Comparison of ENCODE assay signal across 8 cellular contexts in genomic region chr3:158109295-158109803, GRCh38. TPM values are rescaled to one million over a fixed set of nuclear protein-coding genes. Genes with fewer than 3 reads are reported as not detected.
A peak's percentile ranks its signal among the peaks of the same experiment; 100 is the strongest.
DNase-seq lines count a peak whose midpoint lies in the region; ATAC-seq and TF ChIP-seq lines count a peak whose summit lies in the region.

No MANE protein-coding gene starts in this region.

- no peak for TF ChIP-seq POLR2A in upper lobe of left lung (IDR thresholded peaks at IDR 0.05)

- H4K20me1 ChIP-seq in DND-41 (ENCODE audit: insufficient read depth, low read length) = no peaks in the 10 kb centered on the region

- H3K9me3 Mint-ChIP-seq in HFFc6 = peaks cover 11% of the 10 kb centered on the region

- no peaks in the 10 kb centered on the region for H3K27me3 ChIP-seq in DND-41 (ENCODE audit: insufficient read depth, low read length, poor library complexity)
- H3K27me3 ChIP-seq in kidney epithelial cell (ENCODE audit: control insufficient read depth, insufficient read depth, low read length) = peaks cover 39% of the 10 kb centered on the region
- peaks cover 0 to 42% (median 24%) of the 10 kb centered on the region in 4 donors for H3K27me3 ChIP-seq in upper lobe of left lung

- H3K4me1 ChIP-seq in DND-41 (ENCODE audit: insufficient read depth, low read length) (peaks cover 31% of the 10 kb centered on the region), upper lobe of left lung (peaks cover 29 to 44% (median 39%) of the 10 kb centered on the region in 4 donors)

- H3K9me3 ChIP-seq in DND-41 (ENCODE audit: insufficient read depth, low read length, severe bottlenecking) (peaks cover 5% of the 10 kb centered on the region), upper lobe of left lung (peaks cover 0 to 2% (median under 1%) of the 10 kb centered on the region in 4 donors)

- H3K9ac ChIP-seq in DND-41 (ENCODE audit: low read depth, low read length) = peak overlapping the region; percentile 81

- H3K4me3 ChIP-seq in DND-41 (ENCODE audit: low read depth in 1 of 2, low read length in 2 of 2) (peak overlapping the region; percentile 38 to 85), kidney epithelial cell (ENCODE audit: low read depth, low read length) (peak overlapping the region; percentile 89), upper lobe of left lung (peak overlapping the region; percentile 69 to 97 (median 86))

- TF ChIP-seq CTCF in DND-41 (IDR thresholded peaks at IDR 0.05; ENCODE audit: borderline replicate concordance, extremely low read depth, low read length, poor library complexity, severe bottlenecking) (no peak), HFFc6 (IDR thresholded peaks at IDR 0.05) (no peak), kidney epithelial cell (IDR thresholded peaks at IDR 0.05; ENCODE audit: insufficient read depth, low read length, poor library complexity, severe bottlenecking) (no peak), upper lobe of left lung (IDR thresholded peaks at IDR 0.05) (no peak)

- peak overlapping the region; percentile 95 for H3K4me3 Mint-ChIP-seq in HFFc6

- H3K4me2 ChIP-seq in DND-41 (ENCODE audit: insufficient read depth, low read length) = peak overlapping the region; percentile 86

- H3K27ac Mint-ChIP-seq in HFFc6 = peak overlapping the region; percentile 92

- H3K79me2 ChIP-seq in DND-41 (ENCODE audit: insufficient read depth, low read length) = peaks cover 47% of the 10 kb centered on the region

- DNase-seq in DND-41 (no peak), HFFc6 (no peak), kidney epithelial cell (ENCODE audit: low read depth) (no peak), upper lobe of left lung (no peak), MV-4-11 (lab: John Stamatoyannopoulos, UW) (no peak), dermis blood vessel endothelial cell (no peak)
- DNase-seq in activated naive CD4-positive, alpha-beta T cell treated with anti-CD3 and anti-CD28 coated beads, Interleukin-2, amount 50 U/mL, for 16 hours = peak; percentile 13

- H3K4me1 Mint-ChIP-seq in HFFc6 (ENCODE audit: low read depth) = peaks cover 45% of the 10 kb centered on the region

- ATAC-seq in DND-41 (ENCODE audit: insufficient read depth, low read depth) = peak; percentile 41
- ATAC-seq in upper lobe of left lung (ENCODE audit: low FRiP score in 2 of 2) = no peak
- no peak for ATAC-seq in GM18520 (IDR thresholded peaks at IDR 0.05; ENCODE audit: unreplicated experiment)

- 9% methylated on average over 9 of the region's 9 CpGs for WGBS in upper lobe of left lung, 2 donors

- H3K36me3 ChIP-seq in DND-41 (ENCODE audit: insufficient read depth, low read length) (0 out of 2 replicates have a peak, but pooled peaks cover 9% of the 10 kb centered on the region), kidney epithelial cell (ENCODE audit: control insufficient read depth, insufficient read depth, low read length) (no peaks in the 10 kb centered on the region), upper lobe of left lung (no peaks in the 10 kb centered on the region)

- peak overlapping the region; percentile 92 for H3K27ac ChIP-seq in DND-41 (ENCODE audit: low read length)
- peak overlapping the region in 2 of 4 donors; percentile 82 to 84 for H3K27ac ChIP-seq in upper lobe of left lung

- H3K27me3 Mint-ChIP-seq in HFFc6 (ENCODE audit: insufficient read depth) = peaks cover 16% of the 10 kb centered on the region

- H2AFZ ChIP-seq in DND-41 (ENCODE audit: low read depth, low read length) = peak overlapping the region; percentile 70

- H3K36me3 Mint-ChIP-seq in HFFc6 (ENCODE audit: low read depth) = peaks cover 25% of the 10 kb centered on the region

- no peak for TF ChIP-seq EP300 in upper lobe of left lung (IDR thresholded peaks at IDR 0.05)

RNA-seq across cellular contexts. Expression of gene RSRC1, which starts 0.5 kb away (rescaled TPM):
- 10 to 100 TPM; 20.5 to 37.6 (median 33.0) TPM for total RNA-seq in HFFc6 (2021; fragmentation: NEBNext Ultra II Directional; extraction: Animal tissue kit (Norgen Biotek cat#: 25700))
- total RNA-seq in kidney epithelial cell (21.6 and 27.4 TPM in 2 replicates), upper lobe of left lung (10 to 100 TPM; 21.4 to 87.0 (median 24.5) TPM), dermis blood vessel endothelial cell (35.7 and 47.4 TPM in 2 replicates)

RNA-seq across cellular contexts. Expression of gene SHOX2, which starts 3.1 kb away (rescaled TPM):
- total RNA-seq in HFFc6 (2021; fragmentation: NEBNext Ultra II Directional; extraction: Animal tissue kit (Norgen Biotek cat#: 25700)) = 10 to 100 TPM in 4 of 6 experiments, 1 to 10 TPM in 2; 7.3 to 19.1 (median 15.0) TPM
- total RNA-seq in kidney epithelial cell (not detected in 2 replicates), upper lobe of left lung (under 1 TPM in 4 of 6 donors, not detected in 2; under 0.01 to 0.54 (median 0.14) TPM), dermis blood vessel endothelial cell (not detected in 2 replicates)
